ENCODE assay signal across 1 cellular context in genomic region chr2:30152385-30152784, GRCh38.
TF ChIP-seq lines count a peak whose summit lies in the region.

No MANE protein-coding gene starts in this region.

TF ChIP-seq in GM23338, 12 proteins besides CTCF, POLR2A, EP300 and RAD21:
- no peak for TF ChIP-seq ZNF331 (CRISPR knock-in tag; IDR thresholded peaks at IDR 0.05; ENCODE audit: low read depth)
- no peak for TF ChIP-seq ZNF114 (CRISPR knock-in tag; IDR thresholded peaks at IDR 0.05)
- TF ChIP-seq NANOG (IDR thresholded peaks at IDR 0.05; ENCODE audit: borderline replicate concordance): no peak
- no peak for TF ChIP-seq ZNF462 (CRISPR knock-in tag; IDR thresholded peaks at IDR 0.05)
- TF ChIP-seq POLR2AphosphoS5 (IDR thresholded peaks at IDR 0.05; ENCODE audit: low read depth): no peak
- no peak for TF ChIP-seq ETS1 (IDR thresholded peaks at IDR 0.05)
- TF ChIP-seq CREB1 (CRISPR knock-in tag; IDR thresholded peaks at IDR 0.05; ENCODE audit: low read depth): no peak
- no peak for TF ChIP-seq REST (IDR thresholded peaks at IDR 0.05; ENCODE audit: unreplicated experiment)
- no peak for TF ChIP-seq JUNB (IDR thresholded peaks at IDR 0.05; ENCODE audit: unreplicated experiment)
- no peak for TF ChIP-seq STAT1 (IDR thresholded peaks at IDR 0.05; ENCODE audit: unreplicated experiment)
- no peak for TF ChIP-seq EZH2 (IDR thresholded peaks at IDR 0.05; ENCODE audit: low read depth, unreplicated experiment)
